ENCODE assay signal across 8 cellular contexts in genomic region chr4:128810871-128811570, GRCh38. TPM values are rescaled to one million over a fixed set of nuclear protein-coding genes. Genes with fewer than 3 reads are reported as not detected.
A peak's percentile ranks its signal among the peaks of the same experiment; 100 is the strongest.
DNase-seq lines count a peak whose midpoint lies in the region; ATAC-seq and TF ChIP-seq lines count a peak whose summit lies in the region.

No MANE protein-coding gene starts in this region.

- peaks cover 3% of the 10 kb centered on the region; the same call in 1 of the 2 replicates for H3K9me3 ChIP-seq in AG04450 (ENCODE audit: control insufficient read depth, insufficient read depth, low read length)

- H3K27ac ChIP-seq in AG04450 (ENCODE audit: low read depth, low read length): peak overlapping the region; percentile 89
- peak overlapping the region; percentile 70 for H3K27ac ChIP-seq in caudate nucleus (ENCODE audit: low read depth, low read length)

- DNase-seq in AG04450 (ENCODE audit: low read depth, low spot score) (peak; percentile 81), NCI-H2196 treated with DMSO at 0.1 percent for 48 hours (lab: John Stamatoyannopoulos, UW; ENCODE audit: unreplicated experiment) (peak; percentile 58), caudate nucleus (lab: John Stamatoyannopoulos, UW) (peak in 54 of 61 donors; percentile 2 to 83 (median 56)), inferior parietal cortex (ENCODE audit: extremely low spot score) (peak; percentile 71)
- DNase-seq in activated CD4-positive, CD25-positive, alpha-beta regulatory T cell (lab: John Stamatoyannopoulos, UW): peak; percentile 48 to 75 (median 66)
- peak; percentile 70 to 73 for DNase-seq in stimulated activated CD4-positive, alpha-beta T cell treated with anti-CD3 and anti-CD28 coated beads, Interleukin-12 subunit alpha, Interleukin-12 subunit beta, amount 100 ng/mL, for 24 hours (ENCODE audit: low read depth in 2 of 2)

- peak overlapping the region; percentile 87 for H3K4me3 ChIP-seq in AG04450 (ENCODE audit: low read depth, low read length)

- TF ChIP-seq CTCF in AG04450 (IDR thresholded peaks at IDR 0.05; ENCODE audit: low read depth, low read length): no peak

- POLR2A ChIA-PET in AG04450 (lab: Yijun Ruan, JAX): interaction anchor here (0.6 to 2.5 kb wide), 9 partner anchors 11 to 523 kb away, joined by 3 to 33 read pairs (median 4); no protein-coding TSS in a partner anchor

- ATAC-seq in GM18909 (IDR thresholded peaks at IDR 0.05; ENCODE audit: poor library complexity, unreplicated experiment) (peak; percentile 53), HG03139 (IDR thresholded peaks at IDR 0.05; ENCODE audit: unreplicated experiment) (peak; percentile 45)

- H3K27me3 ChIP-seq in AG04450 (ENCODE audit: control insufficient read depth, insufficient read depth, low read length): no peaks in the 10 kb centered on the region

- CTCF ChIA-PET in AG04450 (lab: Charles Lee): no interaction called here

RNA-seq across cellular contexts. Expression of gene JADE1, which starts 1.5 kb away (rescaled TPM):
- polyA plus RNA-seq in AG04450 (2011; rRNA removed): 20.4 and 23.2 TPM in 2 replicates
- 41.1 and 52.2 TPM in 2 replicates for polyA minus RNA-seq in AG04450 (2011; rRNA and poly(A)+ RNA removed)

Comparison
In these comparisons a context has a peak if more than half of its experiments do, and no peak if none do; other contexts are left out.
1. Peak in every context shown above with its lines: DNase-seq, ATAC-seq, H3K4me3 ChIP-seq and H3K27ac ChIP-seq.